3 cellular contexts compared by ENCODE assay signal in genomic region chr4:61628282-61628681, GRCh38.
"Had no signal": no experiment of that assay in that cellular context is flagged by ENCODE, and none has a peak within 500 bp of the region (broad histone marks: within the 10 kb centered on the region; RNA-seq: fewer than 3 reads in every experiment).

No MANE protein-coding gene starts in this region.

- DNase-seq: GDM1, GF-D8 had no signal

- ATAC-seq: GM12878 had no signal

- H3K4me3 ChIP-seq: GM12878 had no signal
